ENCODE assay signal across 28 cellular contexts in the genomic region with DNA sequence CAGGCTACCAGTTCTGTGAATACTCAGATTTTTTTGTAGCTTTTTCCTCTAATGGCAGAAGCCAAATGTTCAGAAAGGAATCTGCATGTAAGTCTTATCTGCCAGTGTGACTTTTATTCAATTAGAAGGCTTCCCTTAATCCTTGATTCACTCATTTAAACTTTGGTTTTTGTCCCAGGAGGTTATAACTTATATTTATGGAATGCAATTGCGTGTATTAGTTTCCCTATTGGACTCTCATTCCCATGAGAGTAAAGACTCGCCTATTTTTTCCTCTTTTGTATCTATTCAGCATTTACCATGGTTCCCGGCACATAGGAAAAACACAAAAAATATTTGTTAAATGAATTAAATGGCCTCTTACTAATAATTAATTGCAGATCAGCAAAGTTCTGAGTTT. TPM values are rescaled to one million over a fixed set of nuclear protein-coding genes. Genes with fewer than 3 reads are reported as not detected.
"Had no signal": no experiment of that assay in that cellular context is flagged by ENCODE, and none has a peak within 500 bp of the region (broad histone marks: within the 10 kb centered on the region; RNA-seq: fewer than 3 reads in every experiment).

No MANE protein-coding gene starts in this region.

- H3K27me3 ChIP-seq: right atrium auricular region, tibial nerve had no signal

- H3K9me3 Mint-ChIP-seq: activated CD4-positive, alpha-beta memory T cell treated with anti-CD3 and anti-CD28 coated beads, Interleukin-2, amount 10 ng/mL, durations not matched to agents 7 days and 5 days; activated T-helper 2 cell treated with anti-CD3 and anti-CD28 coated beads, Interferon-gamma antibody, Interleukin-2, Interleukin-4, amounts not matched to agents 10 μg/mL and 5 μg/mL and 100 μg/mL, durations not matched to agents 14 hours and 24 hours and 36 hours had no signal

- DNase-seq: activated CD4-positive, alpha-beta memory T cell treated with anti-CD3 and anti-CD28 coated beads, Interleukin-2, amount 10 ng/mL, durations not matched to agents 7 days and 5 days; activated CD4-positive, alpha-beta T cell treated with anti-CD3 and anti-CD28 coated beads, Interleukin-2, amount 10 ng/mL, durations not matched to agents 24 days and 14 days; activated CD4-positive, CD25-positive, alpha-beta regulatory T cell treated with anti-CD3 and anti-CD28 coated beads, Interleukin-2, amount 50 U/mL, for 72 hours; activated T-cell treated with anti-CD3 and anti-CD28 coated beads, Interleukin-2, amount 50 U/mL, for 48 hours; aorta; caudate nucleus; cortex of kidney; effector memory CD8-positive, alpha-beta T cell; left ventricle myocardium superior; naive thymus-derived CD4-positive, alpha-beta T cell; nucleus accumbens; psoas muscle; stimulated activated CD4-positive, alpha-beta T cell treated with anti-CD3 and anti-CD28 coated beads, Interleukin-2, amount 100 ng/mL, for 48 hours; stimulated activated naive CD4-positive, alpha-beta T cell treated with Interleukin-2 at 50 U/mL for 16 hours; T-helper 2 cell had no signal

- H3K4me3 ChIP-seq: psoas muscle, right atrium auricular region, tibial nerve had no signal

- H3K36me3 ChIP-seq: right atrium auricular region, tibial nerve had no signal

- H3K4me3 Mint-ChIP-seq: activated CD4-positive, alpha-beta memory T cell treated with anti-CD3 and anti-CD28 coated beads, Interleukin-2, amount 10 ng/mL, durations not matched to agents 7 days and 5 days; activated CD4-positive, alpha-beta T cell treated with anti-CD3 and anti-CD28 coated beads, Interleukin-2, amount 10 ng/mL, durations not matched to agents 24 days and 14 days; brain; effector memory CD8-positive, alpha-beta T cell; mesothelial cell of epicardium; naive thymus-derived CD4-positive, alpha-beta T cell had no signal

- ATAC-seq: activated naive CD4-positive, alpha-beta T cell treated with anti-CD3 and anti-CD28 coated beads, Interleukin-2, amount 50 U/mL, for 72 hours; effector memory CD8-positive, alpha-beta T cell; left ventricle myocardium superior; naive thymus-derived CD4-positive, alpha-beta T cell; psoas muscle had no signal

- H3K4me1 Mint-ChIP-seq: activated CD4-positive, alpha-beta memory T cell treated with anti-CD3 and anti-CD28 coated beads, Interleukin-2, amount 10 ng/mL, durations not matched to agents 7 days and 5 days; activated CD4-positive, alpha-beta T cell treated with anti-CD3 and anti-CD28 coated beads, Interleukin-2, amount 10 ng/mL, durations not matched to agents 24 days and 14 days had no signal

- H3K27ac Mint-ChIP-seq: activated CD4-positive, alpha-beta memory T cell treated with anti-CD3 and anti-CD28 coated beads, Interleukin-2, amount 10 ng/mL, durations not matched to agents 7 days and 5 days; activated CD4-positive, alpha-beta T cell treated with anti-CD3 and anti-CD28 coated beads, Interleukin-2, amount 10 ng/mL, durations not matched to agents 24 days and 14 days; activated naive CD4-positive, alpha-beta T cell treated with anti-CD3 and anti-CD28 coated beads, Interleukin-2, amount 50 U/mL, for 72 hours; activated T-helper 2 cell treated with anti-CD3 and anti-CD28 coated beads, Interferon-gamma antibody, Interleukin-2, Interleukin-4, amounts not matched to agents 10 μg/mL and 5 μg/mL and 100 μg/mL, durations not matched to agents 14 hours and 24 hours and 36 hours; effector memory CD8-positive, alpha-beta T cell; mesothelial cell of epicardium; naive thymus-derived CD4-positive, alpha-beta T cell had no signal

- H3K27ac ChIP-seq: parathyroid adenoma, psoas muscle, right atrium auricular region, tibial nerve had no signal

- H3K9ac ChIP-seq: parathyroid adenoma had no signal

- H3K27me3 Mint-ChIP-seq: brain had no signal

- H3K4me1 ChIP-seq: parathyroid adenoma, psoas muscle, tibial nerve had no signal

- H3K36me3 Mint-ChIP-seq: brain, mesothelial cell of epicardium had no signal

RNA-seq across cellular contexts. Expression of gene NTMT2, which starts 3.5 kb away (rescaled TPM):
- total RNA-seq: activated CD4-positive, alpha-beta memory T cell treated with anti-CD3 and anti-CD28 coated beads, Interleukin-2, amount 10 ng/mL, durations not matched to agents 7 days and 5 days; activated CD4-positive, alpha-beta T cell treated with anti-CD3 and anti-CD28 coated beads, Interleukin-2, amount 10 ng/mL, durations not matched to agents 24 days and 14 days; activated naive CD4-positive, alpha-beta T cell treated with anti-CD3 and anti-CD28 coated beads, Interleukin-2, amount 50 U/mL, for 72 hours; activated T-helper 2 cell treated with anti-CD3 and anti-CD28 coated beads, Interferon-gamma antibody, Interleukin-2, Interleukin-4, amounts not matched to agents 10 μg/mL and 5 μg/mL and 100 μg/mL, durations not matched to agents 14 hours and 24 hours and 36 hours; aorta; chondrocyte; endothelial cell of umbilical vein; lung microvascular endothelial cell; mesothelial cell of epicardium; naive thymus-derived CD4-positive, alpha-beta T cell; tibial nerve; ureter had no signal
- polyA plus RNA-seq: adipose tissue; aorta; endothelial cell of umbilical vein; esophagus; naive thymus-derived CD4-positive, alpha-beta T cell; psoas muscle had no signal
